ENCODE assay signal across 13 cellular contexts in genomic region chr7:139697031-139697430, GRCh38.
DNase-seq lines count a peak whose midpoint lies in the region; ATAC-seq and TF ChIP-seq lines count a peak whose summit lies in the region.
"Had no signal": no experiment of that assay in that cellular context is flagged by ENCODE, and none has a peak within 500 bp of the region (broad histone marks: within the 10 kb centered on the region; RNA-seq: fewer than 3 reads in every experiment).

No MANE protein-coding gene starts in this region.

- TF ChIP-seq CTCF in neutrophil (IDR thresholded peaks at IDR 0.05) = no peak
- no peak for TF ChIP-seq CTCF in mammary epithelial cell (conservative IDR thresholded peaks at IDR 0.05 in 1 of 2, IDR thresholded peaks at IDR 0.05 in 1 of 2; ENCODE audit: extremely low read depth in 1 of 2, insufficient read depth in 1 of 2, low read depth in 1 of 2, low read length in 2 of 2)

- CTCF ChIA-PET in mammary epithelial cell (lab: Charles Lee; ENCODE audit: low non-redundant PET) = no interaction called here

- no peaks in the 10 kb centered on the region for H3K27me3 ChIP-seq in neutrophil
- no peaks in the 10 kb centered on the region for H3K27me3 ChIP-seq in mammary epithelial cell (ENCODE audit: insufficient read depth, low read length)

- H3K4me3 ChIP-seq in neutrophil (ENCODE audit: low read depth in 1 of 2, low read length in 1 of 2) (no peak overlapping the region), mammary epithelial cell (replicated peaks in 1 of 3; ENCODE audit: insufficient read depth in 1 of 3, low read depth in 2 of 3, low read length in 3 of 3) (no peak overlapping the region)

- peak overlapping the region; percentile 12 for H3K4me3 Mint-ChIP-seq in activated T-helper 17 cell treated with anti-CD3 and anti-CD28 coated beads, Interleukin-2, amount 50 U/mL, for 72 hours
- H3K4me3 Mint-ChIP-seq: activated CD4-positive, alpha-beta T cell treated with anti-CD3 and anti-CD28 coated beads, Interleukin-2, amount 10 ng/mL, durations not matched to agents 24 days and 14 days; HFFc6; T-helper 17 cell had no signal

- H3K27me3 Mint-ChIP-seq in activated T-helper 17 cell treated with anti-CD3 and anti-CD28 coated beads, Interleukin-2, amount 50 U/mL, for 72 hours = no peaks in the 10 kb centered on the region
- H3K27me3 Mint-ChIP-seq: activated CD4-positive, alpha-beta T cell treated with anti-CD3 and anti-CD28 coated beads, Interleukin-2, amount 10 ng/mL, durations not matched to agents 24 days and 14 days; T-helper 17 cell had no signal

- dilution Hi-C loops in mammary epithelial cell (cut with HindIII; ENCODE audit: low sequenced_read_pairs) = no loop called here

- in situ Hi-C loops in mammary epithelial cell (cut with MboI; ENCODE audit: low sequenced_read_pairs in 2 of 2) = no loop called here

- intact Hi-C loops in mammary epithelial cell (cut with micrococcal nuclease) = loop anchor here (5.0 kb wide), 1 partner anchor 50 kb away; no protein-coding TSS in a partner anchor

- H4K20me1 ChIP-seq in mammary epithelial cell (ENCODE audit: insufficient read depth, low read length) = no peaks in the 10 kb centered on the region

- H3K27ac ChIP-seq in neutrophil = peak overlapping the region; percentile 57
- no peak overlapping the region for H3K27ac ChIP-seq in mammary epithelial cell (ENCODE audit: insufficient read depth, low read depth, low read length)

- H3K36me3 ChIP-seq in neutrophil (peaks cover 46% of the 10 kb centered on the region), mammary epithelial cell (ENCODE audit: insufficient read depth, low read length) (peaks cover 5% of the 10 kb centered on the region)

- DNase-seq in DMS53 treated with DMSO at 0.1 percent for 48 hours (lab: John Stamatoyannopoulos, UW; ENCODE audit: unreplicated experiment) (peak; percentile 67), NCI-H2029 treated with DMSO at 0.1 percent for 48 hours (lab: John Stamatoyannopoulos, UW) (peak; percentile 84), mammary epithelial cell (no peak), Kasumi-1 (lab: John Stamatoyannopoulos, UW) (no peak), islet precursor cell (no peak)
- DNase-seq: activated CD4-positive, alpha-beta T cell treated with anti-CD3 and anti-CD28 coated beads, Interleukin-2, amount 10 ng/mL, durations not matched to agents 24 days and 14 days; activated effector memory CD4-positive, alpha-beta T cell treated with anti-CD3 and anti-CD28 coated beads, Interleukin-2, amount 50 U/mL, for 16 hours; HFFc6; NCI-H1048; T-helper 17 cell had no signal

- no peak for ATAC-seq in activated T-helper 17 cell treated with anti-CD3 and anti-CD28 coated beads, Interleukin-2, amount 50 U/mL, for 72 hours (replicated peaks)
- ATAC-seq: Panc1 had no signal

- H3K4me1 Mint-ChIP-seq in activated T-helper 17 cell treated with anti-CD3 and anti-CD28 coated beads, Interleukin-2, amount 50 U/mL, for 72 hours = peaks cover 25% of the 10 kb centered on the region

- no peak overlapping the region for H2AFZ ChIP-seq in mammary epithelial cell (ENCODE audit: low read depth, low read length)

- H3K27ac Mint-ChIP-seq in activated T-helper 17 cell treated with anti-CD3 and anti-CD28 coated beads, Interleukin-2, amount 50 U/mL, for 72 hours = peak overlapping the region; percentile 65
- H3K27ac Mint-ChIP-seq: HFFc6, T-helper 17 cell had no signal

- H3K9me3 ChIP-seq in neutrophil = no peaks in the 10 kb centered on the region
- H3K9me3 ChIP-seq in mammary epithelial cell (replicated peaks; ENCODE audit: insufficient read depth, low read length) = no peaks in the 10 kb centered on the region

- peaks cover 80% of the 10 kb centered on the region for H3K79me2 ChIP-seq in mammary epithelial cell (ENCODE audit: insufficient read depth, low read length)

- H3K9me3 Mint-ChIP-seq in activated T-helper 17 cell treated with anti-CD3 and anti-CD28 coated beads, Interleukin-2, amount 50 U/mL, for 72 hours = no peaks in the 10 kb centered on the region
- H3K9me3 Mint-ChIP-seq: activated CD4-positive, alpha-beta T cell treated with anti-CD3 and anti-CD28 coated beads, Interleukin-2, amount 10 ng/mL, durations not matched to agents 24 days and 14 days; HFFc6 had no signal

- H3K4me2 ChIP-seq in mammary epithelial cell (ENCODE audit: insufficient read depth, low read depth, low read length) = no peak overlapping the region

- WGBS in mammary epithelial cell (ENCODE audit: low coverage, missing lambda C conversion rate) = 98% methylated on average over 7 of the region's 8 CpGs

- H3K9ac ChIP-seq in mammary epithelial cell (ENCODE audit: insufficient read depth, low read length) = no peak overlapping the region

- peaks cover 12 to 14% of the 10 kb centered on the region in 2 experiments for H3K4me1 ChIP-seq in neutrophil (ENCODE audit: control insufficient read depth in 1 of 2, insufficient read depth in 1 of 2, low read depth in 1 of 2, low read length in 1 of 2)
- no peaks in the 10 kb centered on the region for H3K4me1 ChIP-seq in mammary epithelial cell (ENCODE audit: insufficient read depth, low read length)

- H3K36me3 Mint-ChIP-seq in activated T-helper 17 cell treated with anti-CD3 and anti-CD28 coated beads, Interleukin-2, amount 50 U/mL, for 72 hours (ENCODE audit: low read depth) = peaks cover 47% of the 10 kb centered on the region

- no TSS peak for BruUV-seq in mammary epithelial cell (replicated peaks; lab: Mats Ljungman, UMichigan)

Comparison
In these comparisons a context has a peak if more than half of its experiments do, and no peak if none do; other contexts are left out.
1. DNase-seq: peak in DMS53 treated with DMSO at 0.1 percent for 48 hours (single experiment) and NCI-H2029 treated with DMSO at 0.1 percent for 48 hours (single experiment); none in mammary epithelial cell (single experiment), Kasumi-1 (0 of 2) and islet precursor cell (single experiment).